Comparison of ENCODE assay signal across 7 cellular contexts in the genomic region with DNA sequence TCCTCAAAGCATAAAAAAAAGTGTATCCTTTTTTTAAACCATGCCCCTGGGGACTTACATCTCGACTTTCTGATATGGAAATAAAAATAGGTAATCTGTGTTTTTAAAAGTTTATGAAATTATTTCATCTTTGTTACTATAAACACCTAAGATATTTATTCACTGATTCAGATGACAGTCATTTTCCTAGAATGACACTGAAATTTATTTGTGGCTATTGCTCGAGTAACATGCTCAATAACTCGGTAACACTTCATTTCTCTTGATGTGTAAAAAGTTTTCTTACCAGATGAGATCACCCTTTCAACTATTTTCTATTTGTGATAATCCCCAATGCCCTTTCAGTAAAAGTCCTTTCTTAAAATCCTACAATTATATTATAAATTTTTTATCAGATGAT.
"Had no signal": no experiment of that assay in that cellular context is flagged by ENCODE, and none has a peak within 500 bp of the region (broad histone marks: within the 10 kb centered on the region; RNA-seq: fewer than 3 reads in every experiment).

No MANE protein-coding gene starts in this region.

- DNase-seq: IMR-90, KBM-7 had no signal

- ATAC-seq: HepG2, K562 had no signal

- H3K27ac Mint-ChIP-seq: IgD-negative memory B cell had no signal

- H3K36me3 Mint-ChIP-seq: IgD-negative memory B cell had no signal

- FAIRE-seq: HepG2, HTR-8/SVneo, K562 had no signal

- H3K27ac ChIP-seq: HL-60 had no signal

- H3K4me3 ChIP-seq: K562 had no signal

- H3K27me3 Mint-ChIP-seq: IgD-negative memory B cell had no signal
